Comparison of ENCODE assay signal across 8 cellular contexts in the genomic region with DNA sequence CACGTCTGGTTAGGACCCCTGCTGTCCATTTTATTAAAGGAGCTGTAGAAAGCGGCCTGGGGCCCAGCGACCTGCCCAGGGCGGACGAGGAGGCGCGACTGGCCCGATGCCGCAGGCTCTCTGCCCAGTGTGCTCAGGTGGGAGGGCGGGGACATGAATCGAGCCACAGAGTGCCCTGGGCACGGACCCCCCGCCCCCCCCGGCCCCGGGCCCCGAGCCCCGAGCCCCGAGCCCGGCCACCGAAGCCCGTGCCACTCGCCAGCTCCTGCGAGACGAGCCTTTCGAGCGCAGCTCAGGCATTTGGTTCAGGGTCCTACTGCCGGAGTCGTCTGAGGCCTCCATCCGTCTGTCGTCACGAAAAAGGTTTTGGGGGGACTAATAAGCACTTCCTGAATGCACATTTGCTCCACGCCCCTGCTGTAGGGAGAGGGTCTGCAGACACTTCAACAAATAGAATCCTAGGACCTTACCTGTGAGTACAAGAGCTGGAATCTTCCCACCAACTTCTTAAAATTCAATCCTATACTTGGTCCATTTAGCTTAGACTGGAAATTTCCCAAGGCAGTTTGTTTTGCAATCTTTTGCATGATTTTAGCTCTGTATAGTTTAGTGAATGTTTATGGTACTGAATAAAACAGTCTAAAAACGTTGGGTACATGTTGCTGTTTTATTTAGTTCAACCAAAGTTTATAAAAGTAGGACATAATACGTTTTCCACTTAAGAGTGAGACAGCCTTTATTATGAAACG. TPM values are rescaled to one million over a fixed set of nuclear protein-coding genes. Genes with fewer than 3 reads are reported as not detected.
DNase-seq lines count a peak whose midpoint lies in the region; ATAC-seq and TF ChIP-seq lines count a peak whose summit lies in the region.

No MANE protein-coding gene starts in this region.

- ATAC-seq in HG02943 (IDR thresholded peaks at IDR 0.05; ENCODE audit: low read depth, unreplicated experiment), result peak; percentile 31

- peaks cover 55% of the 10 kb centered on the region for H3K4me1 Mint-ChIP-seq in activated CD4-positive, alpha-beta T cell treated with anti-CD3 and anti-CD28 coated beads, Interleukin-2, amount 10 ng/mL, durations not matched to agents 7 days and 5 days
- peaks cover 64% of the 10 kb centered on the region for H3K4me1 Mint-ChIP-seq in chondrocyte (ENCODE audit: low read depth)

- H3K4me2 ChIP-seq in OCI-LY7 (ENCODE audit: low read length), result peak overlapping the region; percentile 79
- H3K4me2 ChIP-seq in mesenchymal stem cell (ENCODE audit: low read length, poor library complexity, severe bottlenecking), result peak overlapping the region; percentile 82

- no peak overlapping the region; the same call in 1 of the 2 replicates for H2AFZ ChIP-seq in OCI-LY7 (ENCODE audit: low read length)
- no peak overlapping the region for H2AFZ ChIP-seq in mesenchymal stem cell (ENCODE audit: low read depth, low read length)

- H3K27me3 ChIP-seq in mesenchymal stem cell (ENCODE audit: control insufficient read depth in 1 of 2, insufficient read depth in 1 of 2, low read length in 2 of 2), result no peaks in the 10 kb centered on the region

- peak overlapping the region; percentile 66 to 95 for H3K14ac ChIP-seq in mesenchymal stem cell (ENCODE audit: low read length in 2 of 2)

- peak overlapping the region; percentile 96 for H2BK5ac ChIP-seq in mesenchymal stem cell (ENCODE audit: low read depth, low read length, poor library complexity, severe bottlenecking)

- peak overlapping the region in 1 of 2 experiments; percentile 78 for H2BK12ac ChIP-seq in mesenchymal stem cell (ENCODE audit: low read length in 2 of 2)

- WGBS in mesenchymal stem cell, result under 1% methylated on average over 32 of the region's 35 CpGs
- 2% methylated on average over 35 of the region's 35 CpGs for WGBS in urinary bladder

- H3K4ac ChIP-seq in mesenchymal stem cell (ENCODE audit: low read depth in 1 of 2, low read length in 2 of 2), result peak overlapping the region; percentile 93 to 97

- H4K20me1 ChIP-seq in OCI-LY7 (ENCODE audit: insufficient read depth, low read length), result peaks cover 15% of the 10 kb centered on the region; the same call in 1 of the 2 replicates

- H4K91ac ChIP-seq in mesenchymal stem cell (ENCODE audit: low read length), result peak overlapping the region; percentile 98

- no peaks in the 10 kb centered on the region for H3K9me3 ChIP-seq in OCI-LY7 (ENCODE audit: low read length)
- H3K9me3 ChIP-seq in mesenchymal stem cell (ENCODE audit: control insufficient read depth, low read length), result no peaks in the 10 kb centered on the region

- H3K9me2 ChIP-seq in OCI-LY7 (ENCODE audit: insufficient read depth, low read length), result no peaks in the 10 kb centered on the region

- H3K36me3 ChIP-seq in OCI-LY7 (ENCODE audit: insufficient read depth, low read length) (peaks cover 21% of the 10 kb centered on the region), mesenchymal stem cell (ENCODE audit: control insufficient read depth in 1 of 2, insufficient read depth in 2 of 2, low read depth in 1 of 2, low read length in 2 of 2) (no peaks in the 10 kb centered on the region), urinary bladder (ENCODE audit: insufficient read depth) (no peaks in the 10 kb centered on the region)

- intact Hi-C loops in OCI-LY7 (cut with micrococcal nuclease; ENCODE audit: unreplicated experiment), result loop anchor here (10.0 kb wide), 1 partner anchor 489 kb away; a partner anchor contains a TSS

- CTCF ChIA-PET in activated CD4-positive, alpha-beta T cell treated with anti-CD3 and anti-CD28 coated beads, Interleukin-2, amount 10 ng/mL, durations not matched to agents 7 days and 5 days (lab: Charles Lee), result interaction anchor here (0.7 to 2.8 kb wide), 14 partner anchors 8 to 797 kb away, joined by 3 to 9 read pairs (median 3); no protein-coding TSS in a partner anchor
- CTCF ChIA-PET in OCI-LY7 (lab: Charles Lee; ENCODE audit: unreplicated experiment), result interaction anchor here (0.6 to 0.7 kb wide), 3 partner anchors 21 to 134 kb away, joined by 3 to 4 read pairs (median 3); no protein-coding TSS in a partner anchor

- H3K79me1 ChIP-seq in mesenchymal stem cell (replicated peaks; ENCODE audit: low read length, poor library complexity, severe bottlenecking), result peaks cover 4% of the 10 kb centered on the region

- H3K79me2 ChIP-seq in OCI-LY7 (ENCODE audit: insufficient read depth, low read depth, low read length), result peaks cover 57% of the 10 kb centered on the region

- H3K9me3 Mint-ChIP-seq in activated CD4-positive, alpha-beta T cell treated with anti-CD3 and anti-CD28 coated beads, Interleukin-2, amount 10 ng/mL, durations not matched to agents 7 days and 5 days, result no peaks in the 10 kb centered on the region
- H3K9me3 Mint-ChIP-seq in chondrocyte (ENCODE audit: low read depth), result no peaks in the 10 kb centered on the region

- TF ChIP-seq CTCF in OCI-LY7 (conservative IDR thresholded peaks at IDR 0.05; ENCODE audit: low read length) (no peak), chondrocyte (IDR thresholded peaks at IDR 0.05) (no peak)

- peak overlapping the region; percentile 97 for H3K27ac Mint-ChIP-seq in activated CD4-positive, alpha-beta T cell treated with anti-CD3 and anti-CD28 coated beads, Interleukin-2, amount 10 ng/mL, durations not matched to agents 7 days and 5 days
- peak overlapping the region; percentile 97 for H3K27ac Mint-ChIP-seq in chondrocyte (ENCODE audit: unreplicated experiment)

- peak overlapping the region; percentile 86 for H2AK5ac ChIP-seq in mesenchymal stem cell (ENCODE audit: low read length, severe bottlenecking)

- peak overlapping the region; percentile 100 for H2BK120ac ChIP-seq in mesenchymal stem cell (ENCODE audit: low read depth, low read length)

- H3K4me3 Mint-ChIP-seq in activated CD4-positive, alpha-beta T cell treated with anti-CD3 and anti-CD28 coated beads, Interleukin-2, amount 10 ng/mL, durations not matched to agents 7 days and 5 days, result peak overlapping the region; percentile 96
- H3K4me3 Mint-ChIP-seq in chondrocyte (ENCODE audit: unreplicated experiment), result peak overlapping the region; percentile 95

- peak overlapping the region; percentile 99 for H4K8ac ChIP-seq in mesenchymal stem cell (ENCODE audit: low read length)

- DNase-seq in activated CD4-positive, alpha-beta T cell treated with anti-CD3 and anti-CD28 coated beads, Interleukin-2, amount 10 ng/mL, durations not matched to agents 7 days and 5 days, result no peak
- no peak for DNase-seq in activated CD4-positive, alpha-beta T cell treated with anti-CD3 and anti-CD28 coated beads, Interleukin-2, amount 50 U/mL, for 1 hour
- DNase-seq in OCI-LY7 (ENCODE audit: low spot score) (peak; percentile 61), chondrocyte (ENCODE audit: low spot score) (no peak), mesenchymal stem cell (peak; percentile 67)
- DNase-seq in activated CD4-positive, CD25-positive, alpha-beta regulatory T cell treated with anti-CD3 and anti-CD28 coated beads, Interleukin-2, amount 50 U/mL, for 72 hours, result no peak

- peak overlapping the region; percentile 96 to 97 for H3K18ac ChIP-seq in mesenchymal stem cell (ENCODE audit: low read depth in 1 of 2, low read length in 2 of 2)

- peak overlapping the region; percentile 69 for H2BK15ac ChIP-seq in mesenchymal stem cell (ENCODE audit: low read depth, poor library complexity, severe bottlenecking)

- H3K27me3 Mint-ChIP-seq in activated CD4-positive, alpha-beta T cell treated with anti-CD3 and anti-CD28 coated beads, Interleukin-2, amount 10 ng/mL, durations not matched to agents 7 days and 5 days, result no peaks in the 10 kb centered on the region
- no peaks in the 10 kb centered on the region for H3K27me3 Mint-ChIP-seq in chondrocyte (ENCODE audit: low read depth)

- H3K27ac ChIP-seq in OCI-LY7 (ENCODE audit: low read depth, low read length, poor library complexity, severe bottlenecking) (peak overlapping the region; percentile 97), mesenchymal stem cell (ENCODE audit: low read length, poor library complexity, severe bottlenecking) (peak overlapping the region; percentile 96), urinary bladder (ENCODE audit: low read depth) (peak overlapping the region; percentile 90)

- H3K4me3 ChIP-seq in OCI-LY7 (ENCODE audit: low read depth, low read length, poor library complexity, severe bottlenecking), result peak overlapping the region; percentile 89
- peak overlapping the region; percentile 83 to 98 for H3K4me3 ChIP-seq in mesenchymal stem cell (ENCODE audit: insufficient read depth in 1 of 2, low read depth in 1 of 2, low read length in 2 of 2)
- H3K4me3 ChIP-seq in urinary bladder (ENCODE audit: low read depth, low read length), result peak overlapping the region; percentile 73

- no peak overlapping the region for H3K23ac ChIP-seq in mesenchymal stem cell (ENCODE audit: low read length in 2 of 2)

- no TSS peak for BruUV-seq in OCI-LY7 (replicated peaks; lab: Mats Ljungman, UMichigan)

- peaks cover 23% of the 10 kb centered on the region for H3K4me1 ChIP-seq in OCI-LY7 (ENCODE audit: insufficient read depth, low read length, poor library complexity, severe bottlenecking)
- H3K4me1 ChIP-seq in mesenchymal stem cell (ENCODE audit: control insufficient read depth, insufficient read depth, low read depth, low read length), result peaks cover 5% of the 10 kb centered on the region
- no peaks in the 10 kb centered on the region for H3K4me1 ChIP-seq in urinary bladder (ENCODE audit: insufficient read depth)

- POLR2A ChIA-PET in activated CD4-positive, alpha-beta T cell treated with anti-CD3 and anti-CD28 coated beads, Interleukin-2, amount 10 ng/mL, durations not matched to agents 7 days and 5 days (lab: Charles Lee), result interaction anchor here (0.7 to 1.6 kb wide), 3 partner anchors 58 to 100 kb away, joined by 3 to 7 read pairs (median 4); no protein-coding TSS in a partner anchor
- POLR2A ChIA-PET in OCI-LY7 (lab: Charles Lee), result interaction anchor here (0.6 to 5.0 kb wide), 24 partner anchors 8 to 1948 kb away, joined by 3 to 50 read pairs (median 5); no protein-coding TSS in a partner anchor

- H3K36me3 Mint-ChIP-seq in activated CD4-positive, alpha-beta T cell treated with anti-CD3 and anti-CD28 coated beads, Interleukin-2, amount 10 ng/mL, durations not matched to agents 7 days and 5 days (ENCODE audit: low read depth), result peaks cover 15% of the 10 kb centered on the region
- H3K36me3 Mint-ChIP-seq in chondrocyte (ENCODE audit: low read depth), result no peaks in the 10 kb centered on the region

- H3K9ac ChIP-seq in mesenchymal stem cell (ENCODE audit: low read length), result peak overlapping the region; percentile 99

RNA-seq across cellular contexts. Expression of a gene that starts 0.7 kb away (rescaled TPM):
- total RNA-seq in activated CD4-positive, alpha-beta T cell treated with anti-CD3 and anti-CD28 coated beads, Interleukin-2, amount 10 ng/mL, durations not matched to agents 7 days and 5 days, result 10 to 100 TPM; 23.0 to 24.4 TPM
- total RNA-seq in OCI-LY7 (2014; rRNA removed; shearing (Covaris generic)), result 46.9 and 50.5 TPM in 2 replicates
- total RNA-seq in OCI-LY7 (2022) (83.3 and 83.9 TPM in 2 replicates), chondrocyte (25.2 to 31.4 TPM (median 30.0 TPM) in 3 replicates), urinary bladder (40.0 TPM)
- 29.8 TPM for polyA plus RNA-seq in mesenchymal stem cell (2013, experiment 1 of 2)
- polyA plus RNA-seq in mesenchymal stem cell (2013, experiment 2 of 2), result 29.7 TPM
- polyA plus RNA-seq in urinary bladder, result 10.4 TPM

Comparison
In these comparisons a context has a peak if more than half of its experiments do, and no peak if none do; other contexts are left out.
1. DNase-seq: peak in OCI-LY7 (single experiment) and mesenchymal stem cell (single experiment); none in activated CD4-positive, alpha-beta T cell treated with anti-CD3 and anti-CD28 coated beads, Interleukin-2, amount 10 ng/mL, durations not matched to agents 7 days and 5 days (single experiment), activated CD4-positive, alpha-beta T cell treated with anti-CD3 and anti-CD28 coated beads, Interleukin-2, amount 50 U/mL, for 1 hour (single experiment), chondrocyte (single experiment) and activated CD4-positive, CD25-positive, alpha-beta regulatory T cell treated with anti-CD3 and anti-CD28 coated beads, Interleukin-2, amount 50 U/mL, for 72 hours (single experiment).
2. Peak in every context shown above with its lines, with median percentiles within 50 percentile points of each other: H3K27ac ChIP-seq and H3K4me3 ChIP-seq.